10 cellular contexts compared by ENCODE assay signal in the genomic region with DNA sequence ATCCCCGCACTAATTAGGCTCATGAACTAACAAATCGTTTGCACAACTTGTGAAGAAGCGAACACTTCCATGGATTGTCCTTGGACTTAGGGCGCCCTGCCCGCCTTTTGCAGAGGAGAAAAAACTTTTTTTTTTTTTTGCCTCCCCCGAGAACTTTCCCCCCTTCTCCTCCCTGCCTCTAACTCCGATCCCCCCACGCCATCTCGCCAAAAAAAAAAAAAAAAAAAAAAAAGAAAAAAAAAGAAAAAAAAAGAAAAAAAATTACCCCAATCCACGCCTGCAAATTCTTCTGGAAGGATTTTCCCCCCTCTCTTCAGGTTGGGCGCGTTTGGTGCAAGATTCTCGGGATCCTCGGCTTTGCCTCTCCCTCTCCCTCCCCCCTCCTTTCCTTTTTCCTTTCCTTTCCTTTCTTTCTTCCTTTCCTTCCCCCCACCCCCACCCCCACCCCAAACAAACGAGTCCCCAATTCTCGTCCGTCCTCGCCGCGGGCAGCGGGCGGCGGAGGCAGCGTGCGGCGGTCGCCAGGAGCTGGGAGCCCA. TPM values are rescaled to one million over a fixed set of nuclear protein-coding genes. Genes with fewer than 3 reads are reported as not detected.
DNase-seq lines count a peak whose midpoint lies in the region; ATAC-seq lines count a peak whose summit lies in the region.
"Had no signal": no experiment of that assay in that cellular context is flagged by ENCODE, and none has a peak within 500 bp of the region (broad histone marks: within the 10 kb centered on the region; RNA-seq: fewer than 3 reads in every experiment).

A gene (plus strand): TSS at position 41 of the 539 bp plus-strand sequence. CDS start 522 bp downstream, outside the sequence.

- peaks cover 72% of the 10 kb centered on the region for H3K27me3 Mint-ChIP-seq in activated CD4-positive, alpha-beta T cell treated with anti-CD3 and anti-CD28 coated beads for 36 hours
- H3K27me3 Mint-ChIP-seq in activated naive CD8-positive, alpha-beta T cell treated with anti-CD3 and anti-CD28 coated beads, Interleukin-2, amount 10 ng/mL, durations not matched to agents 7 days and 5 days: peaks cover 89% of the 10 kb centered on the region
- peaks cover 100% of the 10 kb centered on the region for H3K27me3 Mint-ChIP-seq in stimulated activated naive CD8-positive, alpha-beta T cell treated with anti-CD3 and anti-CD28 coated beads, Interleukin-15, amount 100 ng/mL, for 72 hours

- H3K4me3 ChIP-seq in iPS-18c (ENCODE audit: insufficient read depth, low read depth, low read length): peak within 1 kb of the TSS; percentile 50

- POLR2A ChIA-PET in activated CD4-positive, alpha-beta T cell treated with anti-CD3 and anti-CD28 coated beads for 36 hours (lab: Charles Lee): no interaction called here
- POLR2A ChIA-PET in activated naive CD8-positive, alpha-beta T cell treated with anti-CD3 and anti-CD28 coated beads, Interleukin-2, amount 10 ng/mL, durations not matched to agents 7 days and 5 days (lab: Charles Lee): no interaction called here

- ATAC-seq in activated CD4-positive, alpha-beta T cell treated with anti-CD3 and anti-CD28 coated beads for 36 hours: no peak
- ATAC-seq in activated naive CD8-positive, alpha-beta T cell treated with anti-CD3 and anti-CD28 coated beads, Interleukin-2, amount 10 ng/mL, durations not matched to agents 7 days and 5 days (ENCODE audit: low read depth): no peak
- no peak for ATAC-seq in stimulated activated naive CD8-positive, alpha-beta T cell treated with anti-CD3 and anti-CD28 coated beads, Interleukin-15, amount 100 ng/mL, for 72 hours
- ATAC-seq in GM21390 (IDR thresholded peaks at IDR 0.05; ENCODE audit: unreplicated experiment): no peak

- no peaks in the 10 kb centered on the region for H3K9me3 Mint-ChIP-seq in activated CD4-positive, alpha-beta T cell treated with anti-CD3 and anti-CD28 coated beads for 36 hours (ENCODE audit: low read depth)
- H3K9me3 Mint-ChIP-seq in activated naive CD8-positive, alpha-beta T cell treated with anti-CD3 and anti-CD28 coated beads, Interleukin-2, amount 10 ng/mL, durations not matched to agents 7 days and 5 days: no peaks in the 10 kb centered on the region
- H3K9me3 Mint-ChIP-seq in stimulated activated naive CD8-positive, alpha-beta T cell treated with anti-CD3 and anti-CD28 coated beads, Interleukin-15, amount 100 ng/mL, for 72 hours: no peaks in the 10 kb centered on the region
- H3K9me3 Mint-ChIP-seq: memory B cell had no signal

- no peaks in the 10 kb centered on the region for H3K9me3 ChIP-seq in iPS-18c (ENCODE audit: control insufficient read depth, insufficient read depth, low read length)

- DNase-seq in activated CD4-positive, alpha-beta T cell treated with anti-CD3 and anti-CD28 coated beads for 36 hours: no peak
- DNase-seq in activated CD4-positive, alpha-beta T cell treated with anti-CD3 and anti-CD28 coated beads for 48 hours: no peak
- DNase-seq in activated naive CD8-positive, alpha-beta T cell treated with anti-CD3 and anti-CD28 coated beads, Interleukin-2, amount 10 ng/mL, durations not matched to agents 7 days and 5 days: no peak
- no peak for DNase-seq in stimulated activated naive CD8-positive, alpha-beta T cell treated with anti-CD3 and anti-CD28 coated beads, Interleukin-15, amount 100 ng/mL, for 72 hours
- no peak for DNase-seq in NCI-H1694 (lab: John Stamatoyannopoulos, UW)
- DNase-seq in NCI-H1417 (lab: John Stamatoyannopoulos, UW): no peak

- CTCF ChIA-PET in activated CD4-positive, alpha-beta T cell treated with anti-CD3 and anti-CD28 coated beads for 36 hours (lab: Charles Lee): interaction anchor here (0.7 kb wide), 1 partner anchor 213 kb away, joined by 3 read pairs; no protein-coding TSS in a partner anchor

- peaks cover 29% of the 10 kb centered on the region for H3K4me1 Mint-ChIP-seq in activated CD4-positive, alpha-beta T cell treated with anti-CD3 and anti-CD28 coated beads for 36 hours
- peaks cover 9% of the 10 kb centered on the region for H3K4me1 Mint-ChIP-seq in activated naive CD8-positive, alpha-beta T cell treated with anti-CD3 and anti-CD28 coated beads, Interleukin-2, amount 10 ng/mL, durations not matched to agents 7 days and 5 days
- H3K4me1 Mint-ChIP-seq in stimulated activated naive CD8-positive, alpha-beta T cell treated with anti-CD3 and anti-CD28 coated beads, Interleukin-15, amount 100 ng/mL, for 72 hours: peaks cover 73% of the 10 kb centered on the region

- H3K27ac Mint-ChIP-seq in activated CD4-positive, alpha-beta T cell treated with anti-CD3 and anti-CD28 coated beads for 36 hours: no peak within 1 kb of the TSS
- peak within 1 kb of the TSS; percentile 56 for H3K27ac Mint-ChIP-seq in activated naive CD8-positive, alpha-beta T cell treated with anti-CD3 and anti-CD28 coated beads, Interleukin-2, amount 10 ng/mL, durations not matched to agents 7 days and 5 days
- peak within 1 kb of the TSS in 1 of 2 donors; percentile 89 for H3K27ac Mint-ChIP-seq in stimulated activated naive CD8-positive, alpha-beta T cell treated with anti-CD3 and anti-CD28 coated beads, Interleukin-15, amount 100 ng/mL, for 72 hours
- H3K27ac Mint-ChIP-seq: memory B cell had no signal

- H3K4me3 Mint-ChIP-seq in activated CD4-positive, alpha-beta T cell treated with anti-CD3 and anti-CD28 coated beads for 36 hours: peak within 1 kb of the TSS; percentile 30
- H3K4me3 Mint-ChIP-seq in activated naive CD8-positive, alpha-beta T cell treated with anti-CD3 and anti-CD28 coated beads, Interleukin-2, amount 10 ng/mL, durations not matched to agents 7 days and 5 days: peak within 1 kb of the TSS; percentile 48
- H3K4me3 Mint-ChIP-seq in stimulated activated naive CD8-positive, alpha-beta T cell treated with anti-CD3 and anti-CD28 coated beads, Interleukin-15, amount 100 ng/mL, for 72 hours: peak within 1 kb of the TSS; percentile 62 to 75
- H3K4me3 Mint-ChIP-seq: memory B cell had no signal

- H3K36me3 Mint-ChIP-seq in activated CD4-positive, alpha-beta T cell treated with anti-CD3 and anti-CD28 coated beads for 36 hours (ENCODE audit: low read depth): no peaks in the 10 kb centered on the region
- H3K36me3 Mint-ChIP-seq in activated naive CD8-positive, alpha-beta T cell treated with anti-CD3 and anti-CD28 coated beads, Interleukin-2, amount 10 ng/mL, durations not matched to agents 7 days and 5 days: peaks cover 3% of the 10 kb centered on the region
- H3K36me3 Mint-ChIP-seq: memory B cell had no signal

- intact Hi-C loops in activated CD4-positive, alpha-beta T cell treated with anti-CD3 and anti-CD28 coated beads for 36 hours (cut with DNase I, micrococcal nuclease): loop anchor here (2.0 to 10.0 kb wide), 2 partner anchors 378 to 406 kb away; no protein-coding TSS in a partner anchor

RNA-seq across cellular contexts. Expression of the gene that starts here (rescaled TPM):
- total RNA-seq in activated CD4-positive, alpha-beta T cell treated with anti-CD3 and anti-CD28 coated beads for 36 hours: not detected
- total RNA-seq in activated naive CD8-positive, alpha-beta T cell treated with anti-CD3 and anti-CD28 coated beads, Interleukin-2, amount 10 ng/mL, durations not matched to agents 7 days and 5 days: not detected
- total RNA-seq: SK-MEL-5 had no signal
